23 cellular contexts compared by ENCODE assay signal in genomic region chr15:101431748-101432147, GRCh38.
"Had no signal": no experiment of that assay in that cellular context is flagged by ENCODE, and none has a peak within 500 bp of the region (broad histone marks: within the 10 kb centered on the region; RNA-seq: fewer than 3 reads in every experiment).

No MANE protein-coding gene starts in this region.

- H3K4me3 ChIP-seq: left lung, lower lobe of right lung, psoas muscle, right lobe of liver, smooth muscle cell, tibial nerve, uterus had no signal

- H3K27ac ChIP-seq: left lung, lower lobe of right lung, parathyroid adenoma, psoas muscle, right lobe of liver, tibial nerve, uterus had no signal

- H3K4me1 ChIP-seq: left lung, lower lobe of right lung, parathyroid adenoma, psoas muscle, tibial nerve, uterus had no signal

- H3K9ac ChIP-seq: parathyroid adenoma had no signal

- H3K9me3 ChIP-seq: left lung, lower lobe of right lung, psoas muscle, right lobe of liver, tibial nerve, uterus had no signal

- H3K79me2 ChIP-seq: parathyroid adenoma had no signal

- H3K27me3 ChIP-seq: right lobe of liver, tibial nerve, uterus had no signal

- FAIRE-seq: keratinocyte had no signal

- H3K4me2 ChIP-seq: smooth muscle cell had no signal

- DNase-seq: hippocampal formation; kidney glomerular epithelial cell; left cardiac atrium; left lung; lower lobe of right lung; mammary epithelial cell; mesenchymal stem cell; naive thymus-derived CD8-positive, alpha-beta T cell; nucleus accumbens; psoas muscle; right lobe of liver; stimulated activated CD4-positive, alpha-beta T cell treated with anti-CD3 and anti-CD28 coated beads, Interleukin-1b, Interleukin-23, amount 100 ng/mL, for 48 hours; stimulated activated CD4-positive, alpha-beta T cell treated with anti-CD3 and anti-CD28 coated beads, Interleukin-2, amount 100 ng/mL, for 48 hours; stimulated activated CD4-positive, alpha-beta T cell treated with anti-CD3 and anti-CD28 coated beads, Interleukin-4, amount 100 ng/mL, for 4 hours; stimulated activated CD8-positive, alpha-beta memory T cell treated with anti-CD3 and anti-CD28 coated beads, Interleukin-4, amount 100 ng/mL, for 48 hours; stimulated activated naive CD4-positive, alpha-beta T cell treated with Interleukin-2 at 50 U/mL for 16 hours; stimulated activated naive CD8-positive, alpha-beta T cell treated with anti-CD3 and anti-CD28 coated beads, Interleukin-15, amount 100 ng/mL, for 72 hours; substantia nigra; uterus had no signal

- H3K36me3 ChIP-seq: left lung, lower lobe of right lung, tibial nerve, uterus had no signal

- H2AFZ ChIP-seq: parathyroid adenoma had no signal
